Comparison of ENCODE assay signal across 9 cellular contexts in genomic region chr6:108348655-108349349, GRCh38. TPM values are rescaled to one million over a fixed set of nuclear protein-coding genes. Genes with fewer than 3 reads are reported as not detected.
A peak's percentile ranks its signal among the peaks of the same experiment; 100 is the strongest.
DNase-seq lines count a peak whose midpoint lies in the region; ATAC-seq lines count a peak whose summit lies in the region.
"Had no signal": no experiment of that assay in that cellular context is flagged by ENCODE, and none has a peak within 500 bp of the region (broad histone marks: within the 10 kb centered on the region; RNA-seq: fewer than 3 reads in every experiment).

No MANE protein-coding gene starts in this region.

- H3K27me3 Mint-ChIP-seq in activated naive CD8-positive, alpha-beta T cell treated with anti-CD3 and anti-CD28 coated beads for 36 hours = no peaks in the 10 kb centered on the region

- H3K4me1 Mint-ChIP-seq in activated naive CD8-positive, alpha-beta T cell treated with anti-CD3 and anti-CD28 coated beads for 36 hours = peaks cover 16% of the 10 kb centered on the region

- H3K9me3 Mint-ChIP-seq in activated naive CD8-positive, alpha-beta T cell treated with anti-CD3 and anti-CD28 coated beads for 36 hours = peaks cover 3% of the 10 kb centered on the region

- peak overlapping the region; percentile 82 for H3K27ac Mint-ChIP-seq in activated naive CD8-positive, alpha-beta T cell treated with anti-CD3 and anti-CD28 coated beads for 36 hours

- no peak for DNase-seq in activated naive CD8-positive, alpha-beta T cell treated with anti-CD3 and anti-CD28 coated beads for 36 hours
- no peak for DNase-seq in AG08395 (ENCODE audit: low spot score)
- no peak for DNase-seq in NCI-H146 (lab: John Stamatoyannopoulos, UW)
- no peak for DNase-seq in NCI-H2227 treated with DMSO at 0.1 percent for 48 hours (lab: John Stamatoyannopoulos, UW)
- no peak for DNase-seq in stimulated activated naive CD4-positive, alpha-beta T cell (lab: John Stamatoyannopoulos, UW)

- peaks cover 10% of the 10 kb centered on the region for H3K36me3 Mint-ChIP-seq in activated naive CD8-positive, alpha-beta T cell treated with anti-CD3 and anti-CD28 coated beads for 36 hours

- peak overlapping the region; percentile 12 for H3K4me3 Mint-ChIP-seq in activated naive CD8-positive, alpha-beta T cell treated with anti-CD3 and anti-CD28 coated beads for 36 hours

- ATAC-seq in GM18858 (IDR thresholded peaks at IDR 0.05; ENCODE audit: unreplicated experiment) (peak; percentile 99), GM21390 (IDR thresholded peaks at IDR 0.05; ENCODE audit: unreplicated experiment) (peak; percentile 97), HG03139 (IDR thresholded peaks at IDR 0.05; ENCODE audit: unreplicated experiment) (peak; percentile 86)
- ATAC-seq: K562 had no signal

RNA-seq across cellular contexts. Expression of gene AFG1L, which starts 53.9 kb away (rescaled TPM):
- 1 to 10 TPM; 4.0 to 4.6 TPM for total RNA-seq in activated naive CD8-positive, alpha-beta T cell treated with anti-CD3 and anti-CD28 coated beads for 36 hours
